Comparison of ENCODE assay signal across 10 cellular contexts in genomic region chr1:174963547-174964125, GRCh38. TPM values are rescaled to one million over a fixed set of nuclear protein-coding genes. Genes with fewer than 3 reads are reported as not detected.
A peak's percentile ranks its signal among the peaks of the same experiment; 100 is the strongest.
DNase-seq lines count a peak whose midpoint lies in the region; ATAC-seq and TF ChIP-seq lines count a peak whose summit lies in the region.
"Had no signal": no experiment of that assay in that cellular context is flagged by ENCODE, and none has a peak within 500 bp of the region (broad histone marks: within the 10 kb centered on the region; RNA-seq: fewer than 3 reads in every experiment).

No MANE protein-coding gene starts in this region.

- TF ChIP-seq CTCF in MCF 10A (IDR thresholded peaks at IDR 0.05; ENCODE audit: unreplicated experiment) = no peak
- no peak for TF ChIP-seq CTCF in breast epithelium (IDR thresholded peaks at IDR 0.05)
- TF ChIP-seq CTCF in Peyer's patch (IDR thresholded peaks at IDR 0.05) = no peak
- TF ChIP-seq CTCF in left lung (IDR thresholded peaks at IDR 0.05) = no peak
- TF ChIP-seq CTCF in upper lobe of left lung (IDR thresholded peaks at IDR 0.05) = no peak

- no peaks in the 10 kb centered on the region for H3K9me3 ChIP-seq in breast epithelium
- H3K9me3 ChIP-seq in Peyer's patch = no peaks in the 10 kb centered on the region
- no peaks in the 10 kb centered on the region for H3K9me3 ChIP-seq in left lung
- no peaks in the 10 kb centered on the region for H3K9me3 ChIP-seq in upper lobe of left lung

- H3K27me3 Mint-ChIP-seq in MCF 10A (ENCODE audit: insufficient read depth, unreplicated experiment) = no peaks in the 10 kb centered on the region
- H3K27me3 Mint-ChIP-seq: naive B cell had no signal

- H3K27ac ChIP-seq in breast epithelium (peak overlapping the region in 1 of 2 donors; percentile 67), Peyer's patch (peak overlapping the region; percentile 62 to 73 (median 66)), left lung (peak overlapping the region; percentile 82 to 87), upper lobe of left lung (peak overlapping the region in 3 of 4 donors; percentile 79 to 84 (median 80))

- TF ChIP-seq EP300 in upper lobe of left lung (IDR thresholded peaks at IDR 0.05) = no peak

- peak overlapping the region; percentile 18 for H3K27ac Mint-ChIP-seq in MCF 10A (ENCODE audit: low read depth, unreplicated experiment)

- BruUV-seq in MCF 10A (replicated peaks; lab: Mats Ljungman, UMichigan) = no TSS peak

- H3K4me1 ChIP-seq in breast epithelium (peaks cover 2 to 25% of the 10 kb centered on the region in 2 donors), Peyer's patch (peaks cover 0 to 36% (median 16%) of the 10 kb centered on the region in 4 donors), left lung (peaks cover 46 to 55% of the 10 kb centered on the region in 2 donors), upper lobe of left lung (peaks cover 51 to 54% (median 53%) of the 10 kb centered on the region in 4 donors)

- peaks cover 5% of the 10 kb centered on the region for H3K36me3 Mint-ChIP-seq in MCF 10A (ENCODE audit: insufficient read depth, unreplicated experiment)

- 57 to 66% methylated on average over 2 of the region's 2 CpGs for WGBS in upper lobe of left lung, 2 donors

- ATAC-seq in left lung (no peak), upper lobe of left lung (ENCODE audit: low FRiP score in 2 of 2) (no peak)

- H3K27me3 ChIP-seq in breast epithelium (no peaks in the 10 kb centered on the region), Peyer's patch (no peaks in the 10 kb centered on the region), left lung (no peaks in the 10 kb centered on the region), upper lobe of left lung (no peaks in the 10 kb centered on the region)

- CTCF ChIA-PET in MCF 10A (lab: Yijun Ruan, JAX) = interaction anchor here (0.6 to 6.6 kb wide), 5 partner anchors 15 to 188 kb away, joined by 3 to 40 read pairs (median 5); no protein-coding TSS in a partner anchor

- intact Hi-C loops in MCF 10A (cut with micrococcal nuclease) = no loop called here
- intact Hi-C loops in breast epithelium (cut with DNase I; ENCODE audit: low total_unique reads) = no loop called here
- intact Hi-C loops in left lung (cut with DNase I) = no loop called here

- no peaks in the 10 kb centered on the region for H3K9me3 Mint-ChIP-seq in MCF 10A (ENCODE audit: unreplicated experiment)
- H3K9me3 Mint-ChIP-seq: naive B cell had no signal

- H3K4me1 Mint-ChIP-seq in MCF 10A (ENCODE audit: insufficient read depth, unreplicated experiment) = peaks cover 20% of the 10 kb centered on the region

- DNase-seq in MCF 10A (ENCODE audit: unreplicated experiment) (peak; percentile 57), breast epithelium (ENCODE audit: low spot score in 2 of 2) (no peak), Peyer's patch (no peak), left lung (no peak), upper lobe of left lung (no peak), T-helper 9 cell (no peak), NCI-H526 treated with DMSO at 0.1 percent for 48 hours (lab: John Stamatoyannopoulos, UW) (no peak), amniotic stem cell (lab: John Stamatoyannopoulos, UW) (no peak)
- DNase-seq: foreskin melanocyte, naive B cell had no signal

- no peak overlapping the region for H3K4me3 Mint-ChIP-seq in MCF 10A (ENCODE audit: unreplicated experiment)

- POLR2A ChIA-PET in MCF 10A (lab: Yijun Ruan, JAX) = interaction anchor here (0.7 to 5.5 kb wide), 8 partner anchors 9 to 164 kb away, joined by 3 to 35 read pairs (median 4); partner anchors contain the start of gene CACYBP

- H3K4me3 ChIP-seq in breast epithelium (no peak overlapping the region), Peyer's patch (no peak overlapping the region), left lung (no peak overlapping the region), upper lobe of left lung (no peak overlapping the region)

- H3K36me3 ChIP-seq in breast epithelium = no peaks in the 10 kb centered on the region
- peaks cover 0 to 8% (median 0%) of the 10 kb centered on the region in 3 donors for H3K36me3 ChIP-seq in Peyer's patch
- H3K36me3 ChIP-seq in left lung = no peaks in the 10 kb centered on the region
- H3K36me3 ChIP-seq in upper lobe of left lung = peaks cover 0 to under 1% (median 0%) of the 10 kb centered on the region in 4 donors

- no peak for TF ChIP-seq POLR2A in breast epithelium (IDR thresholded peaks at IDR 0.05)
- TF ChIP-seq POLR2A in Peyer's patch (IDR thresholded peaks at IDR 0.05) = no peak
- no peak for TF ChIP-seq POLR2A in upper lobe of left lung (IDR thresholded peaks at IDR 0.05)

RNA-seq across cellular contexts. Expression of gene CACYBP, which starts 36.1 kb away (rescaled TPM):
- 169 and 205 TPM in 2 replicates for total RNA-seq in MCF 10A (2022)
- 100 to 1,000 TPM in 1 of 3 donors, 10 to 100 TPM in 2; 68.2 to 129 (median 72.8) TPM for total RNA-seq in breast epithelium
- total RNA-seq in Peyer's patch = 100 to 1,000 TPM in 2 of 4 donors, 10 to 100 TPM in 2; 15.3 to 139 (median 89.6) TPM
- total RNA-seq in left lung = 100 to 1,000 TPM in 1 of 2 donors, 10 to 100 TPM in 1; 69.4 to 122 TPM
- total RNA-seq in upper lobe of left lung = 10 to 100 TPM; 25.1 to 84.7 (median 50.1) TPM

RNA-seq across cellular contexts. Expression of gene MRPS14, which starts 59.6 kb away (rescaled TPM):
- total RNA-seq in MCF 10A (2022) (36.3 and 40.6 TPM in 2 replicates), breast epithelium (10 to 100 TPM; 22.9 to 38.5 (median 28.5) TPM), Peyer's patch (10 to 100 TPM; 12.0 to 21.5 (median 15.8) TPM), left lung (10 to 100 TPM; 30.3 to 33.3 TPM), upper lobe of left lung (10 to 100 TPM; 11.5 to 28.9 (median 18.8) TPM)
